14 cellular contexts compared by ENCODE assay signal in genomic region chr1:14660795-14661194, GRCh38.
DNase-seq lines count a peak whose midpoint lies in the region; ATAC-seq and TF ChIP-seq lines count a peak whose summit lies in the region.
"Had no signal": no experiment of that assay in that cellular context is flagged by ENCODE, and none has a peak within 500 bp of the region (broad histone marks: within the 10 kb centered on the region; RNA-seq: fewer than 3 reads in every experiment).

No MANE protein-coding gene starts in this region.

- no peaks in the 10 kb centered on the region for H3K9me3 Mint-ChIP-seq in GM23338
- H3K9me3 Mint-ChIP-seq in neural progenitor cell = peaks cover 4% of the 10 kb centered on the region
- H3K9me3 Mint-ChIP-seq in activated naive CD4-positive, alpha-beta T cell treated with anti-CD3 and anti-CD28 coated beads for 36 hours = no peaks in the 10 kb centered on the region

- H3K79me2 ChIP-seq in GM23338 (replicated peaks; ENCODE audit: insufficient read depth) (no peaks in the 10 kb centered on the region; the same call in 1 of the 2 replicates), neural progenitor cell (ENCODE audit: low read depth) (no peaks in the 10 kb centered on the region)

- H3K27ac ChIP-seq in GM23338 (ENCODE audit: low read depth) = 0 out of 2 replicates have a peak overlapping the region, but pooled peaks have one; percentile 26
- no peak overlapping the region for H3K27ac ChIP-seq in neural progenitor cell
- no peak overlapping the region for H3K27ac ChIP-seq in caudate nucleus (ENCODE audit: low read depth, low read length)
- H3K27ac ChIP-seq: foreskin keratinocyte, WERI-Rb-1 had no signal

- no peak overlapping the region for H3K9ac ChIP-seq in neural progenitor cell

- DNase-seq in GM23338 (ENCODE audit: low spot score) = no peak
- peak; percentile 29 for DNase-seq in OCI-M1 (lab: John Stamatoyannopoulos, UW)
- DNase-seq in fibroblast of the aortic adventitia (ENCODE audit: low read depth) = peak; percentile 5
- no peak for DNase-seq in neural progenitor cell (ENCODE audit: low spot score)
- no peak for DNase-seq in H4 (ENCODE audit: low spot score)
- DNase-seq in activated naive CD4-positive, alpha-beta T cell treated with anti-CD3 and anti-CD28 coated beads for 36 hours = no peak
- no peak for DNase-seq in caudate nucleus (lab: John Stamatoyannopoulos, UW)
- DNase-seq: amniotic stem cell; foreskin keratinocyte; NCI-H2029; NCI-H446 treated with DMSO at 0.1 percent for 48 hours; stimulated activated CD4-positive, alpha-beta T cell treated with anti-CD3 and anti-CD28 coated beads, Interleukin-2, amount 100 ng/mL, for 24 hours; WERI-Rb-1 had no signal

- H3F3A ChIP-seq in GM23338 (replicated peaks; ENCODE audit: low read depth) = 0 out of 2 replicates have a peak, but pooled peaks cover 4% of the 10 kb centered on the region
- H3F3A ChIP-seq in neural progenitor cell (ENCODE audit: low read depth) = no peaks in the 10 kb centered on the region

- H3K9me2 ChIP-seq in GM23338 (ENCODE audit: insufficient read depth) = no peaks in the 10 kb centered on the region

- intact Hi-C loops in activated naive CD4-positive, alpha-beta T cell treated with anti-CD3 and anti-CD28 coated beads for 36 hours (cut with micrococcal nuclease) = no loop called here

- ATAC-seq in GM23338 (no peak), GM18867 (IDR thresholded peaks at IDR 0.05; ENCODE audit: unreplicated experiment) (no peak)
- ATAC-seq: foreskin keratinocyte had no signal

- H3K9me3 ChIP-seq in neural progenitor cell (ENCODE audit: low read depth) = no peaks in the 10 kb centered on the region

- H3K4me2 ChIP-seq in GM23338 (no peak overlapping the region), neural progenitor cell (no peak overlapping the region)

- no peaks in the 10 kb centered on the region for H3K36me3 Mint-ChIP-seq in GM23338 (ENCODE audit: low read depth)
- peaks cover 4% of the 10 kb centered on the region for H3K36me3 Mint-ChIP-seq in neural progenitor cell
- H3K36me3 Mint-ChIP-seq in activated naive CD4-positive, alpha-beta T cell treated with anti-CD3 and anti-CD28 coated beads for 36 hours (ENCODE audit: low read depth) = no peaks in the 10 kb centered on the region

- H3K27me3 Mint-ChIP-seq in GM23338 (ENCODE audit: insufficient read depth, low read depth, poor library complexity) (no peaks in the 10 kb centered on the region), neural progenitor cell (ENCODE audit: insufficient read depth, low read depth) (peaks cover 9% of the 10 kb centered on the region)
- peaks cover 6% of the 10 kb centered on the region for H3K27me3 Mint-ChIP-seq in activated naive CD4-positive, alpha-beta T cell treated with anti-CD3 and anti-CD28 coated beads for 36 hours (ENCODE audit: low read depth)

- H3K27ac Mint-ChIP-seq in GM23338 = no peak overlapping the region
- H3K27ac Mint-ChIP-seq in neural progenitor cell = peak overlapping the region; percentile 16
- no peak overlapping the region for H3K27ac Mint-ChIP-seq in activated naive CD4-positive, alpha-beta T cell treated with anti-CD3 and anti-CD28 coated beads for 36 hours

- H3K4me1 Mint-ChIP-seq in GM23338 (peaks cover 16% of the 10 kb centered on the region), neural progenitor cell (peaks cover 30% of the 10 kb centered on the region)
- H3K4me1 Mint-ChIP-seq in activated naive CD4-positive, alpha-beta T cell treated with anti-CD3 and anti-CD28 coated beads for 36 hours (ENCODE audit: low read depth) = no peaks in the 10 kb centered on the region

- no peaks in the 10 kb centered on the region for H3K36me3 ChIP-seq in GM23338 (ENCODE audit: insufficient read depth)
- H3K36me3 ChIP-seq in neural progenitor cell = no peaks in the 10 kb centered on the region
- H3K36me3 ChIP-seq: WERI-Rb-1 had no signal

- no peak overlapping the region for H3K4me3 Mint-ChIP-seq in GM23338
- no peak overlapping the region for H3K4me3 Mint-ChIP-seq in neural progenitor cell
- H3K4me3 Mint-ChIP-seq in activated naive CD4-positive, alpha-beta T cell treated with anti-CD3 and anti-CD28 coated beads for 36 hours = no peak overlapping the region

- H2AFZ ChIP-seq in GM23338 = no peak overlapping the region
- H2AFZ ChIP-seq in neural progenitor cell (replicated peaks) = no peak overlapping the region

- H3K27me3 ChIP-seq in GM23338 (ENCODE audit: insufficient read depth) (no peaks in the 10 kb centered on the region), neural progenitor cell (no peaks in the 10 kb centered on the region)
- H3K27me3 ChIP-seq: foreskin keratinocyte had no signal

- CTCF ChIA-PET in activated naive CD4-positive, alpha-beta T cell treated with anti-CD3 and anti-CD28 coated beads for 36 hours (lab: Charles Lee) = no interaction called here

- H3K4me3 ChIP-seq in GM23338 (no peak overlapping the region), fibroblast of the aortic adventitia (ENCODE audit: low read depth, low read length) (peak overlapping the region; percentile 9), neural progenitor cell (no peak overlapping the region)

- no peak for TF ChIP-seq CTCF in GM23338 (conservative IDR thresholded peaks at IDR 0.05; ENCODE audit: low read depth in 2 of 2)
- TF ChIP-seq CTCF in fibroblast of the aortic adventitia (IDR thresholded peaks at IDR 0.05; ENCODE audit: insufficient read depth, low read length) = no peak
- TF ChIP-seq CTCF in neural progenitor cell (IDR thresholded peaks at IDR 0.05) = no peak

- no peaks in the 10 kb centered on the region for H4K20me1 ChIP-seq in GM23338 (replicated peaks; ENCODE audit: insufficient read depth)
- H4K20me1 ChIP-seq in neural progenitor cell (ENCODE audit: low read depth) = no peaks in the 10 kb centered on the region

- H3K4me1 ChIP-seq in GM23338 (ENCODE audit: insufficient read depth) (peaks cover 21% of the 10 kb centered on the region), neural progenitor cell (peaks cover 21% of the 10 kb centered on the region)
- H3K4me1 ChIP-seq: foreskin keratinocyte had no signal

TF ChIP-seq in GM23338, 12 proteins besides CTCF, POLR2A, EP300 and RAD21:
- no peak for TF ChIP-seq ZNF114 (CRISPR knock-in tag; IDR thresholded peaks at IDR 0.05)
- TF ChIP-seq NANOG (IDR thresholded peaks at IDR 0.05; ENCODE audit: borderline replicate concordance) = no peak
- TF ChIP-seq CREB1 (CRISPR knock-in tag; IDR thresholded peaks at IDR 0.05; ENCODE audit: low read depth) = no peak

Comparison
In these comparisons a context has a peak if more than half of its experiments do, and no peak if none do; other contexts are left out.
1. DNase-seq: peak in OCI-M1 (single experiment) and fibroblast of the aortic adventitia (single experiment); none in GM23338 (single experiment), neural progenitor cell (single experiment), H4 (single experiment), activated naive CD4-positive, alpha-beta T cell treated with anti-CD3 and anti-CD28 coated beads for 36 hours (single experiment) and caudate nucleus (0 of 61).